Comparison of ENCODE assay signal across 22 cellular contexts in genomic region chr7:20834656-20835055, GRCh38. TPM values are rescaled to one million over a fixed set of nuclear protein-coding genes. Genes with fewer than 3 reads are reported as not detected.
DNase-seq lines count a peak whose midpoint lies in the region; ATAC-seq, FAIRE-seq and TF ChIP-seq lines count a peak whose summit lies in the region.
"Had no signal": no experiment of that assay in that cellular context is flagged by ENCODE, and none has a peak within 500 bp of the region (broad histone marks: within the 10 kb centered on the region; RNA-seq: fewer than 3 reads in every experiment).

No MANE protein-coding gene starts in this region.

- POLR2A ChIA-PET in HepG2 (lab: Yijun Ruan, JAX), result no interaction called here

- H3K4me3 ChIP-seq in liver (ENCODE audit: low read depth in 1 of 3, low read length in 3 of 3), result no peak overlapping the region
- H3K4me3 ChIP-seq in HepG2 (replicated peaks in 1 of 3; ENCODE audit: insufficient read depth in 1 of 3, low read depth in 2 of 3, low read length in 3 of 3), result no peak overlapping the region
- H3K4me3 ChIP-seq in LNCaP clone FGC (ENCODE audit: low read depth, low read length), result no peak overlapping the region
- no peak overlapping the region for H3K4me3 ChIP-seq in bronchial epithelial cell (ENCODE audit: low read depth, low read length)
- H3K4me3 ChIP-seq: lung, SJSA1 had no signal

- TF ChIP-seq EP300 in HepG2 (IDR thresholded peaks at IDR 0.05; ENCODE audit: low read depth in 2 of 2, low read length in 2 of 2), result no peak
- no peak for TF ChIP-seq EP300 in HepG2 (CRISPR knock-in tag; IDR thresholded peaks at IDR 0.05; ENCODE audit: borderline replicate concordance)

- H3K27ac Mint-ChIP-seq in activated CD8-positive, alpha-beta memory T cell treated with anti-CD3 and anti-CD28 coated beads, Interleukin-2, amount 10 ng/mL, durations not matched to agents 7 days and 5 days, result no peak overlapping the region
- H3K27ac Mint-ChIP-seq in activated naive CD4-positive, alpha-beta T cell treated with anti-CD3 and anti-CD28 coated beads for 36 hours, result no peak overlapping the region
- H3K27ac Mint-ChIP-seq: stimulated activated effector memory CD8-positive, alpha-beta T cell treated with anti-CD3 and anti-CD28 coated beads, Interleukin-12 subunit alpha, Interleukin-12 subunit beta, amount 100 ng/mL, for 72 hours had no signal

- no peak for ATAC-seq in HepG2
- no peak for ATAC-seq in activated CD8-positive, alpha-beta memory T cell treated with anti-CD3 and anti-CD28 coated beads, Interleukin-2, amount 10 ng/mL, durations not matched to agents 7 days and 5 days
- ATAC-seq: activated T-cell treated with anti-CD3 and anti-CD28 coated beads, Interleukin-2, amount 50 U/mL, for 4 hours; stimulated activated effector memory CD8-positive, alpha-beta T cell treated with anti-CD3 and anti-CD28 coated beads, Interleukin-12 subunit alpha, Interleukin-12 subunit beta, amount 100 ng/mL, for 72 hours had no signal

- no peak for TF ChIP-seq POLR2A in HepG2 (IDR thresholded peaks at IDR 0.05; ENCODE audit: insufficient read depth in 1 of 2, low read depth in 2 of 2, low read length in 2 of 2)

- no peak overlapping the region for H3K4me3 Mint-ChIP-seq in activated CD8-positive, alpha-beta memory T cell treated with anti-CD3 and anti-CD28 coated beads, Interleukin-2, amount 10 ng/mL, durations not matched to agents 7 days and 5 days
- H3K4me3 Mint-ChIP-seq in activated naive CD4-positive, alpha-beta T cell treated with anti-CD3 and anti-CD28 coated beads for 36 hours, result no peak overlapping the region
- H3K4me3 Mint-ChIP-seq: activated T-cell treated with anti-CD3 and anti-CD28 coated beads, Interleukin-2, amount 50 U/mL, for 4 hours; stimulated activated effector memory CD8-positive, alpha-beta T cell treated with anti-CD3 and anti-CD28 coated beads, Interleukin-12 subunit alpha, Interleukin-12 subunit beta, amount 100 ng/mL, for 72 hours had no signal

- no peaks in the 10 kb centered on the region for H3K36me3 Mint-ChIP-seq in activated CD8-positive, alpha-beta memory T cell treated with anti-CD3 and anti-CD28 coated beads, Interleukin-2, amount 10 ng/mL, durations not matched to agents 7 days and 5 days
- no peaks in the 10 kb centered on the region for H3K36me3 Mint-ChIP-seq in activated naive CD4-positive, alpha-beta T cell treated with anti-CD3 and anti-CD28 coated beads for 36 hours (ENCODE audit: low read depth)
- H3K36me3 Mint-ChIP-seq: stimulated activated effector memory CD8-positive, alpha-beta T cell treated with anti-CD3 and anti-CD28 coated beads, Interleukin-12 subunit alpha, Interleukin-12 subunit beta, amount 100 ng/mL, for 72 hours had no signal

- TF ChIP-seq RAD21 in liver (IDR thresholded peaks at IDR 0.05), result peak; percentile 23 to 36
- no peak for TF ChIP-seq RAD21 in HepG2 (CRISPR knock-in tag; IDR thresholded peaks at IDR 0.05)

- in situ Hi-C loops in HepG2 (cut with HindIII; ENCODE audit: extremely low pct_ligation_motif_present, low pct_unique_long_range_greater_than_20kb), result no loop called here

- DNase-seq in HepG2 (ENCODE audit: low spot score) (no peak), LNCaP clone FGC (ENCODE audit: low read depth) (no peak), bronchial epithelial cell (ENCODE audit: low read depth) (peak; percentile 9), GM19239 (ENCODE audit: insufficient read length, low spot score) (no peak), C1 segment of cervical spinal cord (lab: John Stamatoyannopoulos, UW) (no peak)
- DNase-seq in activated CD8-positive, alpha-beta memory T cell treated with anti-CD3 and anti-CD28 coated beads, Interleukin-2, amount 10 ng/mL, durations not matched to agents 7 days and 5 days, result no peak
- DNase-seq in activated naive CD4-positive, alpha-beta T cell treated with anti-CD3 and anti-CD28 coated beads for 36 hours, result no peak
- DNase-seq: activated CD4-positive, CD25-positive, alpha-beta regulatory T cell; activated T-cell treated with anti-CD3 and anti-CD28 coated beads, Interleukin-2, amount 50 U/mL, for 4 hours; AML-193; effector CD8-positive, alpha-beta T cell; GF-D8; head of caudate nucleus; NCI-H345; stimulated activated CD4-positive, alpha-beta T cell treated with anti-CD3 and anti-CD28 coated beads, Interleukin-1b, Interleukin-23, amount 100 ng/mL, for 48 hours had no signal

- no peak overlapping the region for H3K27ac ChIP-seq in liver (ENCODE audit: low read depth in 1 of 2, low read length in 2 of 2)
- no peak overlapping the region for H3K27ac ChIP-seq in HepG2 (ENCODE audit: extremely low read length, insufficient read depth, low read length)
- H3K27ac ChIP-seq: parathyroid adenoma, SJSA1 had no signal

- no peaks in the 10 kb centered on the region for H3K4me1 Mint-ChIP-seq in activated CD8-positive, alpha-beta memory T cell treated with anti-CD3 and anti-CD28 coated beads, Interleukin-2, amount 10 ng/mL, durations not matched to agents 7 days and 5 days
- no peaks in the 10 kb centered on the region for H3K4me1 Mint-ChIP-seq in activated naive CD4-positive, alpha-beta T cell treated with anti-CD3 and anti-CD28 coated beads for 36 hours (ENCODE audit: low read depth)
- H3K4me1 Mint-ChIP-seq: stimulated activated effector memory CD8-positive, alpha-beta T cell treated with anti-CD3 and anti-CD28 coated beads, Interleukin-12 subunit alpha, Interleukin-12 subunit beta, amount 100 ng/mL, for 72 hours had no signal

- BruUV-seq in HepG2 (replicated peaks; lab: Mats Ljungman, UMichigan), result no TSS peak

- no peaks in the 10 kb centered on the region for H3K9me3 Mint-ChIP-seq in activated CD8-positive, alpha-beta memory T cell treated with anti-CD3 and anti-CD28 coated beads, Interleukin-2, amount 10 ng/mL, durations not matched to agents 7 days and 5 days (ENCODE audit: low read depth)
- H3K9me3 Mint-ChIP-seq in activated naive CD4-positive, alpha-beta T cell treated with anti-CD3 and anti-CD28 coated beads for 36 hours, result no peaks in the 10 kb centered on the region
- H3K9me3 Mint-ChIP-seq: activated T-cell treated with anti-CD3 and anti-CD28 coated beads, Interleukin-2, amount 50 U/mL, for 4 hours; stimulated activated effector memory CD8-positive, alpha-beta T cell treated with anti-CD3 and anti-CD28 coated beads, Interleukin-12 subunit alpha, Interleukin-12 subunit beta, amount 100 ng/mL, for 72 hours had no signal

- intact Hi-C loops in HepG2 (cut with micrococcal nuclease; ENCODE audit: unreplicated experiment), result loop anchor here (1.0 kb wide), 1 partner anchor 56 kb away; no protein-coding TSS in a partner anchor
- intact Hi-C loops in activated naive CD4-positive, alpha-beta T cell treated with anti-CD3 and anti-CD28 coated beads for 36 hours (cut with micrococcal nuclease), result loop anchor here (1.0 kb wide), 1 partner anchor 56 kb away; no protein-coding TSS in a partner anchor

- H3K4me2 ChIP-seq in HepG2 (ENCODE audit: low read depth, low read length), result no peak overlapping the region

- H3K27me3 ChIP-seq in liver (ENCODE audit: control insufficient read depth in 4 of 4, insufficient read depth in 4 of 4, low read length in 3 of 4), result peaks cover 0 to 3% (median 0%) of the 10 kb centered on the region in 4 donors
- H3K27me3 ChIP-seq in HepG2 (ENCODE audit: control insufficient read depth in 1 of 2, insufficient read depth in 2 of 2, low read length in 2 of 2), result no peaks in the 10 kb centered on the region
- H3K27me3 ChIP-seq in bronchial epithelial cell (ENCODE audit: control insufficient read depth, insufficient read depth, low read length), result peaks cover 2% of the 10 kb centered on the region
- H3K27me3 ChIP-seq: SJSA1 had no signal

- H3K27me3 Mint-ChIP-seq in activated CD8-positive, alpha-beta memory T cell treated with anti-CD3 and anti-CD28 coated beads, Interleukin-2, amount 10 ng/mL, durations not matched to agents 7 days and 5 days, result no peaks in the 10 kb centered on the region
- H3K27me3 Mint-ChIP-seq in activated naive CD4-positive, alpha-beta T cell treated with anti-CD3 and anti-CD28 coated beads for 36 hours (ENCODE audit: low read depth), result peaks cover 13% of the 10 kb centered on the region

- CTCF ChIA-PET in HepG2 (lab: Yijun Ruan, JAX; ENCODE audit: low intra/inter-chr PET ratio, low total read pairs), result no interaction called here
- CTCF ChIA-PET in activated CD8-positive, alpha-beta memory T cell treated with anti-CD3 and anti-CD28 coated beads, Interleukin-2, amount 10 ng/mL, durations not matched to agents 7 days and 5 days (lab: Charles Lee), result interaction anchor here (0.8 kb wide), 1 partner anchor 12 kb away, joined by 4 read pairs; no protein-coding TSS in a partner anchor
- CTCF ChIA-PET in activated naive CD4-positive, alpha-beta T cell treated with anti-CD3 and anti-CD28 coated beads for 36 hours (lab: Charles Lee), result no interaction called here

- H3K79me2 ChIP-seq in HepG2 (ENCODE audit: insufficient read depth, low read length), result no peaks in the 10 kb centered on the region
- H3K79me2 ChIP-seq: parathyroid adenoma had no signal

- no peak for TF ChIP-seq CTCF in liver (IDR thresholded peaks at IDR 0.05; ENCODE audit: low read depth, low read length, missing input control)
- TF ChIP-seq CTCF in HepG2 (CRISPR knock-in tag; IDR thresholded peaks at IDR 0.05), result no peak
- TF ChIP-seq CTCF in LNCaP clone FGC (IDR thresholded peaks at IDR 0.05; ENCODE audit: control insufficient read depth, extremely low read depth, insufficient read depth), result peak; percentile 43
- peak; percentile 34 for TF ChIP-seq CTCF in bronchial epithelial cell (IDR thresholded peaks at IDR 0.05; ENCODE audit: insufficient read depth, low read length, severe bottlenecking)

- no peak overlapping the region for H2AFZ ChIP-seq in HepG2 (ENCODE audit: low read length)
- H2AFZ ChIP-seq: parathyroid adenoma had no signal

- FAIRE-seq in HepG2 (lab: Jason Lieb, UNC) (no peak), bronchial epithelial cell (lab: Jason Lieb, UNC) (no peak), GM19239 (lab: Jason Lieb, UNC) (no peak)
- FAIRE-seq: H54 had no signal

- H3K4me1 ChIP-seq in liver (ENCODE audit: control insufficient read depth in 4 of 4, insufficient read depth in 4 of 4, low read length in 3 of 4) (no peaks in the 10 kb centered on the region), HepG2 (ENCODE audit: insufficient read depth, low read length) (no peaks in the 10 kb centered on the region)
- H3K4me1 ChIP-seq: parathyroid adenoma, SJSA1 had no signal

- H3K36me3 ChIP-seq in liver (ENCODE audit: control insufficient read depth in 4 of 4, insufficient read depth in 3 of 4, low read depth in 1 of 4, low read length in 3 of 4), result no peaks in the 10 kb centered on the region
- H3K36me3 ChIP-seq in HepG2 (replicated peaks in 1 of 2; ENCODE audit: control insufficient read depth in 1 of 2, insufficient read depth in 2 of 2, low read length in 2 of 2), result no peaks in the 10 kb centered on the region
- no peaks in the 10 kb centered on the region for H3K36me3 ChIP-seq in bronchial epithelial cell (ENCODE audit: control insufficient read depth, insufficient read depth, low read length)
- H3K36me3 ChIP-seq: SJSA1 had no signal

- H3K9me3 ChIP-seq in liver (ENCODE audit: control insufficient read depth in 4 of 4, low read length in 3 of 4), result no peaks in the 10 kb centered on the region
- no peaks in the 10 kb centered on the region for H3K9me3 ChIP-seq in HepG2 (ENCODE audit: low read length)
- H3K9me3 ChIP-seq: SJSA1 had no signal

- H4K20me1 ChIP-seq in HepG2 (ENCODE audit: insufficient read depth, low read length), result no peaks in the 10 kb centered on the region

- H3K9ac ChIP-seq in liver (ENCODE audit: low read depth in 1 of 2, low read length in 2 of 2), result no peak overlapping the region
- no peak overlapping the region for H3K9ac ChIP-seq in HepG2 (ENCODE audit: insufficient read depth, low read depth, low read length)
- H3K9ac ChIP-seq: parathyroid adenoma had no signal

RNA-seq across cellular contexts. Expression of gene SP8, which starts 48.0 kb away (rescaled TPM):
- total RNA-seq in liver, result not detected
- not detected for polyA plus RNA-seq in liver
- total RNA-seq in HepG2 (2016; rRNA removed; fragmentation: Illumina TruSeq; extraction: Trizol), result not detected in 2 replicates
- not detected in 2 replicates for total RNA-seq in HepG2 (2016; cell fraction: cytosol; rRNA removed; fragmentation: Illumina TruSeq; extraction: Trizol; ENCODE audit: low read depth)
- total RNA-seq in HepG2 (2016; cell fraction: insoluble cytoplasmic fraction; rRNA removed; fragmentation: Illumina TruSeq; extraction: Trizol), result not detected in 2 replicates
- not detected in 2 replicates for total RNA-seq in HepG2 (2016; cell fraction: membrane; rRNA removed; fragmentation: Illumina TruSeq; extraction: Trizol)
- not detected in 2 replicates for total RNA-seq in HepG2 (2016; cell fraction: nucleus; rRNA removed; fragmentation: Illumina TruSeq; extraction: Trizol)
- polyA plus RNA-seq in HepG2 (2011; rRNA removed), result not detected in 2 replicates
- not detected in 2 replicates for polyA plus RNA-seq in HepG2 (2011; cell fraction: cytosol; rRNA removed)
- not detected in 2 replicates for polyA plus RNA-seq in HepG2 (2011; cell fraction: nucleus; rRNA removed)
- not detected in 2 replicates for polyA plus RNA-seq in HepG2 (2012)
- not detected in 2 replicates for polyA plus RNA-seq in HepG2 (2016; cell fraction: cytosol; fragmentation: Illumina TruSeq; extraction: Trizol; ENCODE audit: low read depth)
- polyA plus RNA-seq in HepG2 (2016; cell fraction: insoluble cytoplasmic fraction; fragmentation: Illumina TruSeq; extraction: Trizol; ENCODE audit: low read depth), result not detected in 2 replicates
- not detected in 2 replicates for polyA plus RNA-seq in HepG2 (2016; cell fraction: membrane; fragmentation: Illumina TruSeq; extraction: Trizol; ENCODE audit: low read depth)
- not detected in 2 replicates for polyA plus RNA-seq in HepG2 (2016; cell fraction: nucleus; fragmentation: Illumina TruSeq; extraction: Trizol; ENCODE audit: insufficient read depth, low read depth)
- not detected in 2 replicates for polyA minus RNA-seq in HepG2 (2011; rRNA and poly(A)+ RNA removed; ENCODE audit: low replicate concordance)
- not detected in 2 replicates for polyA minus RNA-seq in HepG2 (2011; cell fraction: cytosol; rRNA and poly(A)+ RNA removed)
- polyA minus RNA-seq in HepG2 (2011; cell fraction: nucleus; rRNA and poly(A)+ RNA removed), result not detected in 2 replicates
- not detected in 2 replicates for total RNA-seq in bronchial epithelial cell
- total RNA-seq in activated CD8-positive, alpha-beta memory T cell treated with anti-CD3 and anti-CD28 coated beads, Interleukin-2, amount 10 ng/mL, durations not matched to agents 7 days and 5 days, result not detected
- under 1 TPM in 1 of 2 experiments, not detected in 1; 0.07 TPM for total RNA-seq in activated naive CD4-positive, alpha-beta T cell treated with anti-CD3 and anti-CD28 coated beads for 36 hours
- total RNA-seq: activated T-cell treated with anti-CD3 and anti-CD28 coated beads, Interleukin-2, amount 50 U/mL, for 4 hours; HT1080; lung; SJSA1 had no signal
- polyA plus RNA-seq: lung had no signal

Comparison
In these comparisons a context has a peak if more than half of its experiments do, and no peak if none do; other contexts are left out.
1. CTCF ChIP-seq: peak in LNCaP clone FGC (single experiment) and bronchial epithelial cell (single experiment); none in liver (single experiment) and HepG2 (single experiment).